8 cellular contexts compared by ENCODE assay signal in the genomic region with DNA sequence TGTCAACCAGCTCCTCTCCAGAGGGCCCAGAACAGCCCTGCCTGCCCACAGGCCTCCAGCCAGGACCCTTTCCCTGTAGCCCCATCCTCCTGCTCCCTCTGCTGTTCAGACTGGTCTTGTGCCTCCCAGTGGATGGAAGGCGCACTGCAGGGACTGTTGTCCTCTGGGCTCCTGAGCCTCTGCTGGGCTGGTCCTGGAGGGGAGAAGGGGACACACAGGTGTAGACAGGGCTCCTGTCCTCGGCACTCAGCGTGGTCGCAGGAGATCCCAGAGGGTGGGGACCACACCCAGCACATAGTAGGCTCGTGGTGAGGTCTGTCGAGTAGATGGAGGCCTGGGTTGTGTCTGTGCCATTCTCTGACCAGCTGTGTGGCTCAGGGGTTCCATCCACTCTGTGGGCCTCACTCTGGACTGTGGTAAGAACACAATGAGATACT. TPM values are rescaled to one million over a fixed set of nuclear protein-coding genes. Genes with fewer than 3 reads are reported as not detected.
DNase-seq lines count a peak whose midpoint lies in the region; ATAC-seq, FAIRE-seq and TF ChIP-seq lines count a peak whose summit lies in the region.

No MANE protein-coding gene starts in this region.

- ATAC-seq in right cardiac atrium, result peak; percentile 30 to 45
- no peak for ATAC-seq in GM21528 (IDR thresholded peaks at IDR 0.05; ENCODE audit: low FRiP score, unreplicated experiment)
- ATAC-seq in HG02973 (IDR thresholded peaks at IDR 0.05; ENCODE audit: unreplicated experiment), result no peak

- H3K4me2 ChIP-seq in skeletal muscle satellite cell (ENCODE audit: low read length), result peak overlapping the region; percentile 88

- H3K27ac ChIP-seq in AG04450 (ENCODE audit: low read depth, low read length) (no peak overlapping the region), right cardiac atrium (ENCODE audit: low read length) (no peak overlapping the region)

- peak; percentile 70 for TF ChIP-seq CTCF in AG04450 (IDR thresholded peaks at IDR 0.05; ENCODE audit: low read depth, low read length)

- WGBS in right cardiac atrium, result 72% methylated on average over 6 of the region's 6 CpGs

- POLR2A ChIA-PET in AG04450 (lab: Yijun Ruan, JAX), result no interaction called here

- FAIRE-seq in GM18507 (lab: Jason Lieb, UNC), result peak; percentile 50

- H3K36me3 Mint-ChIP-seq in activated naive CD4-positive, alpha-beta T cell treated with anti-CD3 and anti-CD28 coated beads, Interleukin-2, amount 50 U/mL, for 24 hours, result peaks cover 5% of the 10 kb centered on the region

- CTCF ChIA-PET in AG04450 (lab: Charles Lee), result interaction anchor here (1.0 to 1.6 kb wide), 6 partner anchors 11 to 78 kb away, joined by 3 to 8 read pairs (median 4); a partner anchor contains a TSS

- no peak overlapping the region for H3K9ac ChIP-seq in skeletal muscle satellite cell (ENCODE audit: low read depth, low read length)

- peak overlapping the region; percentile 84 for H3K4me3 Mint-ChIP-seq in activated naive CD4-positive, alpha-beta T cell treated with anti-CD3 and anti-CD28 coated beads, Interleukin-2, amount 50 U/mL, for 24 hours

- H3K27ac Mint-ChIP-seq in activated naive CD4-positive, alpha-beta T cell treated with anti-CD3 and anti-CD28 coated beads, Interleukin-2, amount 50 U/mL, for 24 hours, result peak overlapping the region; percentile 87

- H3K4me1 Mint-ChIP-seq in activated naive CD4-positive, alpha-beta T cell treated with anti-CD3 and anti-CD28 coated beads, Interleukin-2, amount 50 U/mL, for 24 hours, result peaks cover 70% of the 10 kb centered on the region

- H3K27me3 ChIP-seq in AG04450 (ENCODE audit: control insufficient read depth, insufficient read depth, low read length) (peaks cover 2% of the 10 kb centered on the region), right cardiac atrium (ENCODE audit: control insufficient read depth, insufficient read depth) (no peaks in the 10 kb centered on the region), skeletal muscle satellite cell (ENCODE audit: control insufficient read depth, insufficient read depth, low read length) (no peaks in the 10 kb centered on the region)

- H3K27me3 Mint-ChIP-seq in activated naive CD4-positive, alpha-beta T cell treated with anti-CD3 and anti-CD28 coated beads, Interleukin-2, amount 50 U/mL, for 24 hours, result no peaks in the 10 kb centered on the region

- H3K4me3 ChIP-seq in AG04450 (ENCODE audit: low read depth, low read length) (no peak overlapping the region), right cardiac atrium (ENCODE audit: low read length) (no peak overlapping the region), skeletal muscle satellite cell (ENCODE audit: low read length) (no peak overlapping the region)

- H3K9me3 Mint-ChIP-seq in activated naive CD4-positive, alpha-beta T cell treated with anti-CD3 and anti-CD28 coated beads, Interleukin-2, amount 50 U/mL, for 24 hours, result no peaks in the 10 kb centered on the region

- intact Hi-C loops in right cardiac atrium (cut with DNase I), result loop anchor here in 3 of 4 donors (5.0 to 10.0 kb wide), 2 partner anchors 45 to 48 kb away; a partner anchor contains a TSS

- no peaks in the 10 kb centered on the region for H3K4me1 ChIP-seq in right cardiac atrium (ENCODE audit: control insufficient read depth, insufficient read depth, low read length)
- peaks cover 31% of the 10 kb centered on the region for H3K4me1 ChIP-seq in skeletal muscle satellite cell (ENCODE audit: control insufficient read depth, insufficient read depth, low read length)

- H3K9me3 ChIP-seq in AG04450 (ENCODE audit: control insufficient read depth, insufficient read depth, low read length) (no peaks in the 10 kb centered on the region), right cardiac atrium (ENCODE audit: control insufficient read depth, low read length) (no peaks in the 10 kb centered on the region), skeletal muscle satellite cell (replicated peaks; ENCODE audit: low read length) (no peaks in the 10 kb centered on the region)

- DNase-seq in AG04450 (ENCODE audit: low read depth, low spot score), result no peak
- no peak for DNase-seq in GM18507 (ENCODE audit: extremely low spot score, insufficient read length, low read depth)
- DNase-seq in RKO (ENCODE audit: low spot score), result peak; percentile 64
- DNase-seq in right cardiac atrium, result peak; percentile 38 to 83 (median 69)

- peaks cover under 1% of the 10 kb centered on the region for H3K36me3 ChIP-seq in skeletal muscle satellite cell (ENCODE audit: insufficient read depth, low read length)

RNA-seq across cellular contexts. Expression of a gene that starts 11.5 kb away (rescaled TPM):
- 4.4 and 4.8 TPM in 2 replicates for polyA plus RNA-seq in AG04450 (2011; rRNA removed)
- polyA minus RNA-seq in AG04450 (2011; rRNA and poly(A)+ RNA removed), result 7.4 and 9.6 TPM in 2 replicates
- total RNA-seq in right cardiac atrium, result 1 to 10 TPM; 4.7 to 9.1 (median 6.5) TPM
- polyA plus RNA-seq in right cardiac atrium, result 5.7 TPM
- 57.3 and 64.2 TPM in 2 replicates for total RNA-seq in skeletal muscle satellite cell (2012; rRNA removed)

RNA-seq across cellular contexts. Expression of a gene that starts 52.5 kb away (rescaled TPM):
- 13.0 and 16.3 TPM in 2 replicates for polyA plus RNA-seq in AG04450 (2011; rRNA removed)
- 19.3 and 26.5 TPM in 2 replicates for polyA minus RNA-seq in AG04450 (2011; rRNA and poly(A)+ RNA removed)
- 10 to 100 TPM; 14.6 to 17.8 (median 16.7) TPM for total RNA-seq in right cardiac atrium
- 17.1 TPM for polyA plus RNA-seq in right cardiac atrium
- 19.0 and 23.8 TPM in 2 replicates for total RNA-seq in skeletal muscle satellite cell (2012; rRNA removed)

Comparison
In these comparisons a context has a peak if more than half of its experiments do, and no peak if none do; other contexts are left out.
1. DNase-seq: peak in RKO (single experiment) and right cardiac atrium (3 of 3); none in AG04450 (single experiment) and GM18507 (single experiment).
2. ATAC-seq: peak in right cardiac atrium (2 of 2); none in GM21528 (single experiment) and HG02973 (single experiment).